Comparison of ENCODE assay signal across 11 cellular contexts in genomic region chr13:76383671-76384461, GRCh38.
A peak's percentile ranks its signal among the peaks of the same experiment; 100 is the strongest.
DNase-seq lines count a peak whose midpoint lies in the region; ATAC-seq and TF ChIP-seq lines count a peak whose summit lies in the region.
"Had no signal": no experiment of that assay in that cellular context is flagged by ENCODE, and none has a peak within 500 bp of the region (broad histone marks: within the 10 kb centered on the region; RNA-seq: fewer than 3 reads in every experiment).

No MANE protein-coding gene starts in this region.

- H3K4me3 ChIP-seq in AG10803 (ENCODE audit: low read length) (no peak overlapping the region), mammary epithelial cell (replicated peaks in 1 of 3; ENCODE audit: insufficient read depth in 1 of 3, low read depth in 2 of 3, low read length in 3 of 3) (no peak overlapping the region), mesodermal cell (ENCODE audit: extremely low read depth, insufficient read depth, low read length, poor library complexity, severe bottlenecking) (no peak overlapping the region), HAP-1 (no peak overlapping the region)

- H3K27me3 ChIP-seq in mammary epithelial cell (ENCODE audit: insufficient read depth, low read length), result peaks cover 2% of the 10 kb centered on the region
- H3K27me3 ChIP-seq in HAP-1 (ENCODE audit: low read depth), result no peaks in the 10 kb centered on the region

- H4K20me1 ChIP-seq in mammary epithelial cell (ENCODE audit: insufficient read depth, low read length), result no peaks in the 10 kb centered on the region

- no peak overlapping the region for H3K9ac ChIP-seq in mammary epithelial cell (ENCODE audit: insufficient read depth, low read length)

- no peak overlapping the region for H3K27ac ChIP-seq in mammary epithelial cell (ENCODE audit: insufficient read depth, low read depth, low read length)
- peak overlapping the region; percentile 93 for H3K27ac ChIP-seq in mesodermal cell (ENCODE audit: low read depth, low read length, severe bottlenecking)

- TF ChIP-seq CTCF in AG10803 (conservative IDR thresholded peaks at IDR 0.05; ENCODE audit: low read length), result no peak
- TF ChIP-seq CTCF in mammary epithelial cell (conservative IDR thresholded peaks at IDR 0.05 in 1 of 2, IDR thresholded peaks at IDR 0.05 in 1 of 2; ENCODE audit: extremely low read depth in 1 of 2, insufficient read depth in 1 of 2, low read depth in 1 of 2, low read length in 2 of 2), result no peak

- ATAC-seq in HG02885 (IDR thresholded peaks at IDR 0.05; ENCODE audit: poor library complexity, unreplicated experiment), result no peak
- ATAC-seq in GM21825 (IDR thresholded peaks at IDR 0.05; ENCODE audit: unreplicated experiment), result no peak

- dilution Hi-C loops in mammary epithelial cell (cut with HindIII; ENCODE audit: low sequenced_read_pairs), result no loop called here

- CTCF ChIA-PET in mammary epithelial cell (lab: Charles Lee; ENCODE audit: low non-redundant PET), result no interaction called here

- no peaks in the 10 kb centered on the region for H3K79me2 ChIP-seq in mammary epithelial cell (ENCODE audit: insufficient read depth, low read length)

- no peak overlapping the region for H2AFZ ChIP-seq in mammary epithelial cell (ENCODE audit: low read depth, low read length)

- no TSS peak for BruUV-seq in mammary epithelial cell (replicated peaks; lab: Mats Ljungman, UMichigan)

- H3K9me3 ChIP-seq in mammary epithelial cell (replicated peaks; ENCODE audit: insufficient read depth, low read length) (peaks cover 3% of the 10 kb centered on the region), mesodermal cell (ENCODE audit: control insufficient read depth, low read length) (no peaks in the 10 kb centered on the region), HAP-1 (no peaks in the 10 kb centered on the region)

- intact Hi-C loops in mammary epithelial cell (cut with micrococcal nuclease), result no loop called here

- DNase-seq in AG10803 (ENCODE audit: low read depth) (peak; percentile 83), NCI-H1417 (lab: John Stamatoyannopoulos, UW) (peak in 2 of 3 experiments; percentile 27 to 69), mammary epithelial cell (peak; percentile 77), HAP-1 (ENCODE audit: low spot score in 2 of 2) (no peak), GF-D8 (lab: John Stamatoyannopoulos, UW) (no peak)
- DNase-seq: erythroblast, H9, NCI-H1694 had no signal

- H3K4me2 ChIP-seq in mammary epithelial cell (ENCODE audit: insufficient read depth, low read depth, low read length), result peak overlapping the region; percentile 36

- WGBS in mammary epithelial cell (ENCODE audit: low coverage, missing lambda C conversion rate), result 0% methylated on average over 2 of the region's 2 CpGs
- WGBS in mesodermal cell (ENCODE audit: insufficient coverage in 2 of 2), 2 experiments, result 63 to 67% methylated on average over 2 of the region's 2 CpGs

- in situ Hi-C loops in mammary epithelial cell (cut with MboI; ENCODE audit: low sequenced_read_pairs in 2 of 2) (no loop called here), HAP-1 (cut with MboI; ENCODE audit: low sequenced_read_pairs) (no loop called here)

- no peaks in the 10 kb centered on the region for H3K36me3 ChIP-seq in mammary epithelial cell (ENCODE audit: insufficient read depth, low read length)
- no peaks in the 10 kb centered on the region for H3K36me3 ChIP-seq in mesodermal cell (ENCODE audit: control insufficient read depth, insufficient read depth, low read length)
- H3K36me3 ChIP-seq in HAP-1 (replicated peaks), result no peaks in the 10 kb centered on the region

- H3K4me1 ChIP-seq in mammary epithelial cell (ENCODE audit: insufficient read depth, low read length) (peaks cover 11% of the 10 kb centered on the region), mesodermal cell (ENCODE audit: control insufficient read depth, insufficient read depth, low read length, poor library complexity, severe bottlenecking) (peaks cover 6% of the 10 kb centered on the region), HAP-1 (no peaks in the 10 kb centered on the region; the same call in 1 of the 2 replicates)

Comparison
In these comparisons a context has a peak if more than half of its experiments do, and no peak if none do; other contexts are left out.
1. DNase-seq: peak in AG10803 (single experiment), NCI-H1417 (2 of 3) and mammary epithelial cell (single experiment); none in HAP-1 (0 of 2) and GF-D8 (single experiment).